ENCODE assay signal across 8 cellular contexts in genomic region chr3:98573231-98573728, GRCh38. TPM values are rescaled to one million over a fixed set of nuclear protein-coding genes. Genes with fewer than 3 reads are reported as not detected.
DNase-seq lines count a peak whose midpoint lies in the region; ATAC-seq and TF ChIP-seq lines count a peak whose summit lies in the region.

No MANE protein-coding gene starts in this region.

- H3K36me3 Mint-ChIP-seq in IgD-negative memory B cell = peaks cover 11% of the 10 kb centered on the region
- H3K36me3 Mint-ChIP-seq in nephron progenitor cell (ENCODE audit: low read depth) = peaks cover 16% of the 10 kb centered on the region

- ATAC-seq in GM21367 (IDR thresholded peaks at IDR 0.05; ENCODE audit: unreplicated experiment) = peak; percentile 67
- ATAC-seq in HG03469 (IDR thresholded peaks at IDR 0.05; ENCODE audit: unreplicated experiment) = no peak

- H3K4me3 Mint-ChIP-seq in IgD-negative memory B cell = peak overlapping the region in 1 of 4 donors; percentile 77
- no peak overlapping the region for H3K4me3 Mint-ChIP-seq in nephron progenitor cell

- peak overlapping the region in 2 of 3 donors; percentile 11 to 41 for H3K27ac Mint-ChIP-seq in IgD-negative memory B cell
- no peak overlapping the region for H3K27ac Mint-ChIP-seq in nephron progenitor cell

- H3K9me3 Mint-ChIP-seq in IgD-negative memory B cell (peaks cover 0 to 2% (median 0%) of the 10 kb centered on the region in 3 donors), nephron progenitor cell (peaks cover 3% of the 10 kb centered on the region)

- peaks cover 4 to 9% (median 6%) of the 10 kb centered on the region in 3 donors for H3K4me1 Mint-ChIP-seq in IgD-negative memory B cell
- peaks cover 13% of the 10 kb centered on the region for H3K4me1 Mint-ChIP-seq in nephron progenitor cell

- H3K27me3 Mint-ChIP-seq in IgD-negative memory B cell (no peaks in the 10 kb centered on the region), nephron progenitor cell (ENCODE audit: low read depth, poor library complexity) (no peaks in the 10 kb centered on the region)

- DNase-seq in NCI-H2227 (lab: John Stamatoyannopoulos, UW; ENCODE audit: unreplicated experiment) (peak; percentile 1), NCI-H2227 treated with DMSO at 0.1 percent for 48 hours (lab: John Stamatoyannopoulos, UW) (no peak), amniotic epithelial cell (ENCODE audit: low read depth) (peak; percentile 31), nephron progenitor cell (no peak), glomerular visceral epithelial cell (ENCODE audit: extremely low spot score) (no peak)

- TF ChIP-seq CTCF in nephron progenitor cell (IDR thresholded peaks at IDR 0.05) = peak; percentile 40

RNA-seq across cellular contexts. Expression of gene CPOX, which starts 20.1 kb away (rescaled TPM):
- 5.7 TPM for polyA plus RNA-seq in IgD-negative memory B cell

RNA-seq across cellular contexts. Expression of gene GPR15, which starts 41.5 kb away (rescaled TPM):
- 3.1 TPM for polyA plus RNA-seq in IgD-negative memory B cell

RNA-seq across cellular contexts. Expression of gene CLDND1, which starts 50.6 kb away (rescaled TPM):
- polyA plus RNA-seq in IgD-negative memory B cell = 39.8 TPM

Comparison
In these comparisons a context has a peak if more than half of its experiments do, and no peak if none do; other contexts are left out.
1. DNase-seq: peak in NCI-H2227 (single experiment) and amniotic epithelial cell (single experiment); none in NCI-H2227 treated with DMSO at 0.1 percent for 48 hours (single experiment), nephron progenitor cell (single experiment) and glomerular visceral epithelial cell (single experiment).